In the genomic region with DNA sequence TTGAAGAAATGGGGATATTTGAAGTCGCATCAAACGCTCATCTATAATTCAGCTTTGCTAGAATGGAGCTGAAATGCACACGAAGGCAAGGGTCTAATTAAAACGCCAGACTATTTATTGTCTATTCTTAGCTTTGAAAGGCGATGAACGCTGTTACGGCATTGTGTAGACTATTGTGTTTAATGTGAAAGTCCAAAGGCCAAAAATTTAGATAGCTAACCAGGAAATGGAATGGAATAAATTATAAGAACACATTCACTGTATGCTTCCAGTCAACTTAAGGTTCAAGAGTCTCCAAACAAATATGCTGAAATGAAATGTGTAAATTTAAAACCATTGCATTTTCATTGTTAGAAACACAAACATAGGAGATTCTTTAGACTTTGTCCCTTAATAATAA, we compare ENCODE assay signal across 26 cellular contexts.
"Had no signal": no experiment of that assay in that cellular context is flagged by ENCODE, and none has a peak within 500 bp of the region (broad histone marks: within the 10 kb centered on the region; RNA-seq: fewer than 3 reads in every experiment).

No MANE protein-coding gene starts in this region.

- H3K4me3 ChIP-seq: adrenal gland, ascending aorta, breast epithelium, cardiac muscle cell, colonic mucosa had no signal

- DNase-seq: activated CD4-positive, alpha-beta memory T cell treated with anti-CD3 and anti-CD28 coated beads for 36 hours; activated CD4-positive, alpha-beta T cell treated with anti-CD3 and anti-CD28 coated beads for 36 hours; activated CD4-positive, alpha-beta T cell treated with anti-CD3 and anti-CD28 coated beads, Interleukin-2, amount 10 ng/mL, durations not matched to agents 24 days and 14 days; activated CD4-positive, CD25-positive, alpha-beta regulatory T cell; activated CD4-positive, CD25-positive, alpha-beta regulatory T cell treated with anti-CD3 and anti-CD28 coated beads, Interleukin-2, amount 50 U/mL, for 72 hours; activated CD8-positive, alpha-beta memory T cell treated with anti-CD3 and anti-CD28 coated beads, Interleukin-2, amount 10 ng/mL, durations not matched to agents 7 days and 5 days; activated CD8-positive, alpha-beta memory T cell treated with anti-CD3 and anti-CD28 coated beads, Interleukin-2, amount 50 U/mL, for 4 hours; activated CD8-positive, alpha-beta T cell treated with anti-CD3 and anti-CD28 coated beads, Interleukin-2, amount 10 ng/mL, durations not matched to agents 7 days and 5 days; activated effector memory CD4-positive, alpha-beta T cell treated with anti-CD3 and anti-CD28 coated beads, Interleukin-2, amount 50 U/mL, for 16 hours; activated naive CD4-positive, alpha-beta T cell treated with anti-CD3 and anti-CD28 coated beads for 36 hours; activated naive CD8-positive, alpha-beta T cell treated with anti-CD3 and anti-CD28 coated beads for 36 hours; activated naive CD8-positive, alpha-beta T cell treated with anti-CD3 and anti-CD28 coated beads, Interleukin-2, amount 50 U/mL, for 24 hours; activated T-cell treated with anti-CD3 and anti-CD28 coated beads, Interleukin-2, amount 50 U/mL, for 1 hour; activated T-cell treated with anti-CD3 and anti-CD28 coated beads, Interleukin-2, amount 50 U/mL, for 48 hours; adrenal gland; central memory CD4-positive, alpha-beta T cell; cerebellar nuclear complex; colonic mucosa; effector CD8-positive, alpha-beta T cell; foreskin fibroblast; head of caudate nucleus; T-helper 2 cell had no signal

- H3K27me3 ChIP-seq: adrenal gland, ascending aorta, breast epithelium, cardiac muscle cell, colonic mucosa had no signal

- H3K36me3 ChIP-seq: adrenal gland, ascending aorta, breast epithelium, cardiac muscle cell, colonic mucosa had no signal

- H3K4me1 ChIP-seq: ascending aorta, breast epithelium, colonic mucosa had no signal

- H3K9me3 ChIP-seq: adrenal gland, ascending aorta, breast epithelium, colonic mucosa had no signal

- ATAC-seq: activated CD4-positive, alpha-beta T cell treated with anti-CD3 and anti-CD28 coated beads for 36 hours; activated CD8-positive, alpha-beta memory T cell treated with anti-CD3 and anti-CD28 coated beads, Interleukin-2, amount 10 ng/mL, durations not matched to agents 7 days and 5 days; activated CD8-positive, alpha-beta T cell treated with anti-CD3 and anti-CD28 coated beads, Interleukin-2, amount 10 ng/mL, durations not matched to agents 7 days and 5 days; activated naive CD8-positive, alpha-beta T cell treated with anti-CD3 and anti-CD28 coated beads, Interleukin-2, amount 50 U/mL, for 24 hours; esophagus mucosa had no signal

- H3K27ac ChIP-seq: adrenal gland, ascending aorta, breast epithelium, cardiac muscle cell, colonic mucosa had no signal
